ENCODE assay signal across 1 cellular context in the genomic region with DNA sequence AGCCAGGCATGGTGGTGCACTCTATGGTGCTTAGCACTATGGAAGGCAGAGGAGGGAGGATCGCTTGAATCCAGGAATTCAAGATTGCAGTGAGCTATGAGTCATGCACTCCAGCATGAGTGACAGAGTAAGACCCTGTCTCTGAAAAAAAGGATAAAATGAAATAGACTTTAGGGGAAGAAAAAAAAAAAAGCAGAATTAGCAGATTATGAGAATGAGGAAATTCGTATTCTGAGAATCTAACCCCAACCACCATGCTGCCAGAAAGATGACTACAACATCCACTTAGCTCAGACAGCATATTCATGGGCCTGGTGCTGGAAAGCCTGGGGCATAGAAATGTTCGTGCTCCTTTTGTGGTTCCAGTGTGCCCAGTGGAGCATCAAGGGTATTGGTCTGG.
TF ChIP-seq lines count a peak whose summit lies in the region.

No MANE protein-coding gene starts in this region.

TF ChIP-seq in HepG2, 621 proteins besides CTCF, POLR2A, EP300 and RAD21 (continued from another document):
- TF ChIP-seq, protein P1, sequence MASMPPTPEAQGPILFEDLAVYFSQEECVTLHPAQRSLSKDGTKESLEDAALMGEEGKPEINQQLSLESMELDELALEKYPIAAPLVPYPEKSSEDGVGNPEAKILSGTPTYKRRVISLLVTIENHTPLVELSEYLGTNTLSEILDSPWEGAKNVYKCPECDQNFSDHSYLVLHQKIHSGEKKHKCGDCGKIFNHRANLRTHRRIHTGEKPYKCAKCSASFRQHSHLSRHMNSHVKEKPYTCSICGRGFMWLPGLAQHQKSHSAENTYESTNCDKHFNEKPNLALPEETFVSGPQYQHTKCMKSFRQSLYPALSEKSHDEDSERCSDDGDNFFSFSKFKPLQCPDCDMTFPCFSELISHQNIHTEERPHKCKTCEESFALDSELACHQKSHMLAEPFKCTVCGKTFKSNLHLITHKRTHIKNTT (CRISPR knock-in tag; IDR thresholded peaks at IDR 0.05), result no peak
- TF ChIP-seq ZNF703 (CRISPR knock-in tag; IDR thresholded peaks at IDR 0.05; ENCODE audit: borderline replicate concordance) (no peak), SNAI1 (CRISPR knock-in tag; IDR thresholded peaks at IDR 0.05; ENCODE audit: borderline replicate concordance) (no peak), ZNF496 (CRISPR knock-in tag; IDR thresholded peaks at IDR 0.05; ENCODE audit: insufficient replicate concordance) (no peak), ZFP36L1 (CRISPR knock-in tag; IDR thresholded peaks at IDR 0.05) (no peak), RORA (CRISPR knock-in tag; IDR thresholded peaks at IDR 0.05) (no peak)
- TF ChIP-seq, protein P2, sequence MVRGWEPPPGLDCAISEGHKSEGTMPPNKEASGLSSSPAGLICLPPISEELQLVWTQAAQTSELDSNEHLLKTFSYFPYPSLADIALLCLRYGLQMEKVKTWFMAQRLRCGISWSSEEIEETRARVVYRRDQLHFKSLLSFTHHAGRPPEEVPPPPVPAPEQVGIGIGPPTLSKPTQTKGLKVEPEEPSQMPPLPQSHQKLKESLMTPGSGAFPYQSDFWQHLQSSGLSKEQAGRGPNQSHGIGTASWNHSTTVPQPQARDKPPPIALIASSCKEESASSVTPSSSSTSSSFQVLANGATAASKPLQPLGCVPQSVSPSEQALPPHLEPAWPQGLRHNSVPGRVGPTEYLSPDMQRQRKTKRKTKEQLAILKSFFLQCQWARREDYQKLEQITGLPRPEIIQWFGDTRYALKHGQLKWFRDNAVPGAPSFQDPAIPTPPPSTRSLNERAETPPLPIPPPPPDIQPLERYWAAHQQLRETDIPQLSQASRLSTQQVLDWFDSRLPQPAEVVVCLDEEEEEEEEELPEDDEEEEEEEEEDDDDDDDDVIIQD (CRISPR knock-in tag; IDR thresholded peaks at IDR 0.05; ENCODE audit: low read depth), result no peak
TF ChIP-seq in HepG2: peak in this region for 0.
